8 cellular contexts compared by ENCODE assay signal in the genomic region with DNA sequence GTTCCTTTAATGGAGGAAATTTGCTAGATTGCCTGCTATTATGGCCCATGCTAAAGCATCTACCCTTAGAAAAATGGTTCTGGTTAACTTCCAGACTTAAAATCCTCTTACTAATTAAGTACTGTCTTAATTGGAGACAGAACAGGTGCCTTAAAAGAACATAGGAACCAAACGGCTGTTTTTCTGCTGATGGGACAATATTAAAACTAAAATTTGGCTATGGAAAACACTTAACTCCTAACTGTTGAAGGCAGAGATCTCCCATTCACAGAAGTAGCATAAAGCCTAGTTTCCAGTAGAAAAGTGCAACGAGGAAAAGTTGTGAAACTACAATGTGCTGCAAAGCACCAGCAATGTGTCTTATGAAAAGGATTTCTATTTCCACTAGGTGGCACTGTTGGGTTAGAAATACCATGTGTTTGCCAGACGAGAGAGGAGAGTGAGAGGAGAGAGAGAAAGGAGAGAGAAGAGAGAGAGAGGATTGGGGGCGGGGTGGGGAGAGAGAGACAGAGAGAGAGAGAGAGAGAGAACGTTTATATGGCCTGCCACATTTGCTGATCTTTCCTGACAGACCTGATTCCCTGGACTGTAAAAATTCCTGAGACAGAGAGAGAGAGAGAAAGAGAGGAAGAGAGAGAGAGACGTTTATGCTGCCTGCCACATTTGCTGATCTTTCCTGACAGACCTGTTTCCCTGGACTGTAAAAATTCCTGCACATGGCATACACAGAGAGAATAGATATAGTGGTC. TPM values are rescaled to one million over a fixed set of nuclear protein-coding genes. Genes with fewer than 3 reads are reported as not detected.
A peak's percentile ranks its signal among the peaks of the same experiment; 100 is the strongest.
DNase-seq lines count a peak whose midpoint lies in the region; ATAC-seq and TF ChIP-seq lines count a peak whose summit lies in the region.

No MANE protein-coding gene starts in this region.

- no peak overlapping the region for H3K27ac ChIP-seq in breast epithelium

- no peaks in the 10 kb centered on the region for H3K27me3 ChIP-seq in breast epithelium

- TF ChIP-seq POLR2A in breast epithelium (IDR thresholded peaks at IDR 0.05) = no peak

- H3K4me3 ChIP-seq in breast epithelium = no peak overlapping the region

- peak overlapping the region; percentile 18 for H3K4me3 Mint-ChIP-seq in type B pancreatic cell

- intact Hi-C loops in breast epithelium (cut with DNase I; ENCODE audit: low total_unique reads) = no loop called here

- peaks cover 5% of the 10 kb centered on the region for H3K36me3 Mint-ChIP-seq in type B pancreatic cell

- H3K36me3 ChIP-seq in breast epithelium = no peaks in the 10 kb centered on the region

- H3K9me3 ChIP-seq in breast epithelium = peaks cover 3 to 5% of the 10 kb centered on the region in 2 donors

- peaks cover 8% of the 10 kb centered on the region for H3K4me1 Mint-ChIP-seq in type B pancreatic cell (ENCODE audit: unreplicated experiment)

- H3K4me1 ChIP-seq in breast epithelium = no peaks in the 10 kb centered on the region

- peaks cover 10% of the 10 kb centered on the region for H3K27me3 Mint-ChIP-seq in type B pancreatic cell

- TF ChIP-seq CTCF in breast epithelium (IDR thresholded peaks at IDR 0.05) = peak; percentile 60 to 82 (median 72)
- TF ChIP-seq CTCF in type B pancreatic cell (conservative IDR thresholded peaks at IDR 0.05) = peak; percentile 77

- H3K9me3 Mint-ChIP-seq in type B pancreatic cell = peaks cover 11% of the 10 kb centered on the region

- peak; percentile 43 for DNase-seq in DMS153 treated with DMSO at 0.1 percent for 48 hours (lab: John Stamatoyannopoulos, UW; ENCODE audit: unreplicated experiment)
- peak; percentile 64 for DNase-seq in NCI-H774 (lab: John Stamatoyannopoulos, UW)
- DNase-seq in breast epithelium (ENCODE audit: low spot score in 2 of 2) = peak in 1 of 2 donors; percentile 30
- peak; percentile 72 for DNase-seq in kidney tubule cell (ENCODE audit: low spot score)
- no peak for DNase-seq in type B pancreatic cell (ENCODE audit: extremely low spot score, unreplicated experiment)
- no peak for DNase-seq in activated effector memory CD4-positive, alpha-beta T cell treated with Interleukin-2 at 50 U/mL for 16 hours

- ATAC-seq in GM19035 (IDR thresholded peaks at IDR 0.05; ENCODE audit: unreplicated experiment) (peak; percentile 88), HG03354 (IDR thresholded peaks at IDR 0.05; ENCODE audit: poor library complexity, severe bottlenecking, unreplicated experiment) (peak; percentile 91)

- H3K27ac Mint-ChIP-seq in type B pancreatic cell = peak overlapping the region; percentile 81

RNA-seq across cellular contexts. Expression of a gene that starts 51.5 kb away (rescaled TPM):
- total RNA-seq in breast epithelium (under 1 TPM; 0.16 to 0.33 (median 0.29) TPM), type B pancreatic cell (ENCODE audit: low replicate concordance) (0.93 and 3.1 TPM in 2 replicates)

Comparison
In these comparisons a context has a peak if more than half of its experiments do, and no peak if none do; other contexts are left out.
1. DNase-seq: peak in DMS153 treated with DMSO at 0.1 percent for 48 hours (single experiment), NCI-H774 (single experiment) and kidney tubule cell (single experiment); none in type B pancreatic cell (single experiment) and activated effector memory CD4-positive, alpha-beta T cell treated with Interleukin-2 at 50 U/mL for 16 hours (single experiment).